ENCODE assay signal across 27 cellular contexts in genomic region chr7:95155965-95156364, GRCh38.
"Had no signal": no experiment of that assay in that cellular context is flagged by ENCODE, and none has a peak within 500 bp of the region (broad histone marks: within the 10 kb centered on the region; RNA-seq: fewer than 3 reads in every experiment).

No MANE protein-coding gene starts in this region.

- ATAC-seq: left lung; sciatic nerve; stimulated activated memory B cell treated with anti-CD40 and anti-IgM and Interleukin-4, amounts not matched to agents 10 μg/mL and 1 μg/mL and 100 μg/mL, for 72 hours had no signal

- FAIRE-seq: TTC549 had no signal

- H3K36me3 ChIP-seq: adrenal gland, ascending aorta, brain microvascular endothelial cell, heart left ventricle, left lung, ovary, prostate gland, tibial artery had no signal

- H3K4me1 ChIP-seq: adrenal gland, ascending aorta, heart left ventricle, left lung, prostate gland, tibial artery had no signal

- H3K27me3 ChIP-seq: adrenal gland, ascending aorta, brain microvascular endothelial cell, heart left ventricle, left lung, ovary, tibial artery had no signal

- H3K27ac ChIP-seq: adrenal gland, ascending aorta, brain microvascular endothelial cell, heart left ventricle, left lung, ovary, prostate gland, skin epidermis, tibial artery, VCaP had no signal

- DNase-seq: activated CD4-positive, alpha-beta T cell treated with anti-CD3 and anti-CD28 coated beads for 4 hours; activated CD4-positive, alpha-beta T cell treated with anti-CD3 and anti-CD28 coated beads, Interleukin-2, amount 50 U/mL, for 48 hours; activated CD8-positive, alpha-beta memory T cell treated with anti-CD3 and anti-CD28 coated beads for 24 hours; activated effector memory CD4-positive, alpha-beta T cell treated with Interleukin-2 at 50 U/mL for 16 hours; activated naive CD4-positive, alpha-beta T cell treated with anti-CD3 and anti-CD28 coated beads for 36 hours; activated naive CD8-positive, alpha-beta T cell treated with anti-CD3 and anti-CD28 coated beads for 36 hours; adrenal gland; brain microvascular endothelial cell; effector CD8-positive, alpha-beta T cell; erythroblast; heart left ventricle; naive B cell; ovary; retina; stimulated activated CD4-positive, alpha-beta T cell treated with anti-CD3 and anti-CD28 coated beads, Interleukin-4, amount 100 ng/mL, for 24 hours; stimulated activated naive CD8-positive, alpha-beta T cell treated with anti-CD3 and anti-CD28 coated beads, Interleukin-15, amount 100 ng/mL, for 72 hours; T-helper 9 cell; tibial artery had no signal

- H3K4me3 ChIP-seq: adrenal gland, ascending aorta, heart left ventricle, left lung, lung, ovary, prostate gland, skin epidermis, tibial artery had no signal

- H3K9me3 ChIP-seq: ascending aorta, heart left ventricle, ovary, prostate gland, tibial artery had no signal
